8 cellular contexts compared by ENCODE assay signal in the genomic region with DNA sequence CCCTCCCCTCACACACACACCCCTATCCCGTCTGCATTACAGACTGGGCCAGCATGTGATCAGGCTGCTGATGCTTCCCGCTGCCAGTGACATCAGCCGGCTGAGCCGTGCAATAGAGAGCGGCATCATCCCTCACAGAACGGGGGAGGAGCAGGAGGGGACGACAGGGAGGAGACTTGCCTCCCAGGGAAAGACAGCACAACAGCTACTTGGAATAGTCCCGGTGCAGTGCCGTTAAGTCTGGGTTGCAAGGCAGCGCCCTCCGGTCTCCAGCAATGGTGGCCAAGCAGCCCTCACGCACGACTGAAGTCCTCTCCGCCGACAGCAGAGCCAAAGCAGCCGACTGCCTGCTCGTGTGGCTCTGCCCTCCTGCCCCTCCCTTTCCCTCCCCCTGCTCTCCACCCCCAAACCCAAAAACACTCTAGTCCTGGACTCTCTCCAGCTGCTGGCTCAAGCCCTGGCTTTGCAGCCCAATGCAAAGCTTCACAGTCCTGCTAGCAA. TPM values are rescaled to one million over a fixed set of nuclear protein-coding genes. Genes with fewer than 3 reads are reported as not detected.
A peak's percentile ranks its signal among the peaks of the same experiment; 100 is the strongest.
DNase-seq lines count a peak whose midpoint lies in the region.

No MANE protein-coding gene starts in this region.

- POLR2A ChIA-PET in CD4-positive, alpha-beta memory T cell (lab: Charles Lee; ENCODE audit: partially characterized antibody) = no interaction called here

- intact Hi-C loops in CD4-positive, alpha-beta memory T cell (cut with micrococcal nuclease) = no loop called here

- peaks cover 0 to 1% (median 0%) of the 10 kb centered on the region in 4 donors for H3K4me1 Mint-ChIP-seq in CD4-positive, alpha-beta memory T cell

- no peak overlapping the region for H3K27ac ChIP-seq in CD4-positive, alpha-beta memory T cell (ENCODE audit: low read depth, low read length)

- no peak overlapping the region for H3K4me3 ChIP-seq in CD4-positive, alpha-beta memory T cell (ENCODE audit: low read length in 2 of 2)

- peaks cover 9% of the 10 kb centered on the region for H3K27me3 ChIP-seq in CD4-positive, alpha-beta memory T cell (ENCODE audit: insufficient read depth, low read length)

- H3K27me3 Mint-ChIP-seq in CD4-positive, alpha-beta memory T cell = peaks cover 18 to 25% of the 10 kb centered on the region in 2 donors

- H3K27ac Mint-ChIP-seq in CD4-positive, alpha-beta memory T cell = no peak overlapping the region

- peak overlapping the region in 4 of 8 donors; percentile 5 to 59 (median 17) for H3K4me3 Mint-ChIP-seq in CD4-positive, alpha-beta memory T cell

- no peaks in the 10 kb centered on the region for H3K36me3 ChIP-seq in CD4-positive, alpha-beta memory T cell (ENCODE audit: insufficient read depth, low read length)

- CTCF ChIA-PET in CD4-positive, alpha-beta memory T cell (lab: Charles Lee; ENCODE audit: partially characterized antibody) = no interaction called here

- H3K9me3 ChIP-seq in CD4-positive, alpha-beta memory T cell (ENCODE audit: control insufficient read depth in 1 of 2, low read length in 2 of 2) = no peaks in the 10 kb centered on the region

- H3K4me1 ChIP-seq in CD4-positive, alpha-beta memory T cell (ENCODE audit: insufficient read depth, low read length) = no peaks in the 10 kb centered on the region

- H3K36me3 Mint-ChIP-seq in CD4-positive, alpha-beta memory T cell = no peaks in the 10 kb centered on the region

- peak; percentile 18 for DNase-seq in HK-2 (ENCODE audit: unreplicated experiment)
- peak; percentile 64 for DNase-seq in SK-N-DZ (ENCODE audit: low spot score)
- DNase-seq in glomerular visceral epithelial cell (ENCODE audit: extremely low spot score) = peak; percentile 48
- peak; percentile 85 for DNase-seq in occipital lobe (lab: John Stamatoyannopoulos, UW)
- no peak for DNase-seq in stimulated activated CD8-positive, alpha-beta memory T cell treated with anti-CD3 and anti-CD28 coated beads, Interleukin-4, amount 100 ng/mL, for 48 hours
- DNase-seq in CD4-positive, alpha-beta memory T cell = no peak
- no peak for DNase-seq in MV-4-11 (lab: John Stamatoyannopoulos, UW)
- DNase-seq in NCI-H128 (lab: John Stamatoyannopoulos, UW; ENCODE audit: unreplicated experiment) = no peak

- H3K9me3 Mint-ChIP-seq in CD4-positive, alpha-beta memory T cell = no peaks in the 10 kb centered on the region

RNA-seq across cellular contexts. Expression of a gene that starts 31.5 kb away (rescaled TPM):
- polyA plus RNA-seq in SK-N-DZ (2014; cell fraction: cytosol; rRNA removed) = 6,730 and 7,258 TPM in 2 replicates
- 3,271 and 5,578 TPM in 2 replicates for polyA plus RNA-seq in SK-N-DZ (2014; cell fraction: nucleus; rRNA removed)
- total RNA-seq in occipital lobe = 1,719 TPM
- total RNA-seq in CD4-positive, alpha-beta memory T cell = 1,000 to 10,000 TPM; 2,038 to 2,106 TPM
- polyA plus RNA-seq in CD4-positive, alpha-beta memory T cell = 1,000 to 10,000 TPM; 1,310 to 1,371 TPM

Comparison
In these comparisons a context has a peak if more than half of its experiments do, and no peak if none do; other contexts are left out.
1. DNase-seq: peak in HK-2 (single experiment), SK-N-DZ (single experiment), glomerular visceral epithelial cell (single experiment) and occipital lobe (single experiment); none in stimulated activated CD8-positive, alpha-beta memory T cell treated with anti-CD3 and anti-CD28 coated beads, Interleukin-4, amount 100 ng/mL, for 48 hours (single experiment), CD4-positive, alpha-beta memory T cell (0 of 5), MV-4-11 (single experiment) and NCI-H128 (single experiment).